1 cellular context compared by ENCODE assay signal in the genomic region with DNA sequence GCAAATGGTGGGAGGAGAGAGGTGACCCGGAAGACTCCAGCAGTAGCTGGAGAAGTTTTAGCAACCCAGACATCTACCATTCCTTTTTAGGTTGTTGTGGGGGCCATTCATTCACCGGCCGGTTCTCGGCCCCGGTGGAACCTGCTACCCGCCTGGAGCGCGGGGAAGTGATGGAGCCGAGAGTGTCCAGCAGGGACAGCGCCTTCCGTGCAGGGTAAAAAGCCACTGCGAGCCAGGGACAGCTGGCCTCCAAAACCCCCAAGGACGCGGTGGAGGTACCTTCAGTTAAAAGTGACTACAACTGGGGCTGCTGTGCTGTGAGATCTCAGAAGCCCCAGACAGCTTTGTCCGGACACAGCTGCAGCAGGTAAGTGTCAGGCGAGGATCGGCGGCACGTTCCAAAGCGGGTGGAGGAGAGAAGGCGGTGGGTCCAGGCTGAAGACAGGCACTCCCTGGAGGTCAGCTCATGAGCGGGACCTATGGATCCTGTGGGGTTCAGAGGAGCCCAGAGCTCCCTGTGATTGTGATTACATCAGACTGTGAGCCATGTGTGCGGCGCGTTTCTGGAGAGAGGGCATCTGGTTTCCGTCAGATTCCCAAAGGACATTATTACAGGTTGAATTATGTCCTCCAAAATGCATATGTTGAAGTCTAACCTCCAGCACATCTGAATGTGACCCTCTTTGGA.
TF ChIP-seq lines count a peak whose summit lies in the region.

No MANE protein-coding gene starts in this region.

TF ChIP-seq in HepG2, 621 proteins besides CTCF, POLR2A, EP300 and RAD21:
- TF ChIP-seq, protein P1, sequence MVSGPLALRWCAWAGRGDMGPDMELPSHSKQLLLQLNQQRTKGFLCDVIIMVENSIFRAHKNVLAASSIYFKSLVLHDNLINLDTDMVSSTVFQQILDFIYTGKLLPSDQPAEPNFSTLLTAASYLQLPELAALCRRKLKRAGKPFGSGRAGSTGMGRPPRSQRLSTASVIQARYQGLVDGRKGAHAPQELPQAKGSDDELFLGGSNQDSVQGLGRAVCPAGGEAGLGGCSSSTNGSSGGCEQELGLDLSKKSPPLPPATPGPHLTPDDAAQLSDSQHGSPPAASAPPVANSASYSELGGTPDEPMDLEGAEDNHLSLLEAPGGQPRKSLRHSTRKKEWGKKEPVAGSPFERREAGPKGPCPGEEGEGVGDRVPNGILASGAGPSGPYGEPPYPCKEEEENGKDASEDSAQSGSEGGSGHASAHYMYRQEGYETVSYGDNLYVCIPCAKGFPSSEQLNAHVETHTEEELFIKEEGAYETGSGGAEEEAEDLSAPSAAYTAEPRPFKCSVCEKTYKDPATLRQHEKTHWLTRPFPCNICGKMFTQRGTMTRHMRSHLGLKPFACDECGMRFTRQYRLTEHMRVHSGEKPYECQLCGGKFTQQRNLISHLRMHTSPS (CRISPR knock-in tag; IDR thresholded peaks at IDR 0.05; ENCODE audit: low read depth) = no peak
- TF ChIP-seq, protein P2, sequence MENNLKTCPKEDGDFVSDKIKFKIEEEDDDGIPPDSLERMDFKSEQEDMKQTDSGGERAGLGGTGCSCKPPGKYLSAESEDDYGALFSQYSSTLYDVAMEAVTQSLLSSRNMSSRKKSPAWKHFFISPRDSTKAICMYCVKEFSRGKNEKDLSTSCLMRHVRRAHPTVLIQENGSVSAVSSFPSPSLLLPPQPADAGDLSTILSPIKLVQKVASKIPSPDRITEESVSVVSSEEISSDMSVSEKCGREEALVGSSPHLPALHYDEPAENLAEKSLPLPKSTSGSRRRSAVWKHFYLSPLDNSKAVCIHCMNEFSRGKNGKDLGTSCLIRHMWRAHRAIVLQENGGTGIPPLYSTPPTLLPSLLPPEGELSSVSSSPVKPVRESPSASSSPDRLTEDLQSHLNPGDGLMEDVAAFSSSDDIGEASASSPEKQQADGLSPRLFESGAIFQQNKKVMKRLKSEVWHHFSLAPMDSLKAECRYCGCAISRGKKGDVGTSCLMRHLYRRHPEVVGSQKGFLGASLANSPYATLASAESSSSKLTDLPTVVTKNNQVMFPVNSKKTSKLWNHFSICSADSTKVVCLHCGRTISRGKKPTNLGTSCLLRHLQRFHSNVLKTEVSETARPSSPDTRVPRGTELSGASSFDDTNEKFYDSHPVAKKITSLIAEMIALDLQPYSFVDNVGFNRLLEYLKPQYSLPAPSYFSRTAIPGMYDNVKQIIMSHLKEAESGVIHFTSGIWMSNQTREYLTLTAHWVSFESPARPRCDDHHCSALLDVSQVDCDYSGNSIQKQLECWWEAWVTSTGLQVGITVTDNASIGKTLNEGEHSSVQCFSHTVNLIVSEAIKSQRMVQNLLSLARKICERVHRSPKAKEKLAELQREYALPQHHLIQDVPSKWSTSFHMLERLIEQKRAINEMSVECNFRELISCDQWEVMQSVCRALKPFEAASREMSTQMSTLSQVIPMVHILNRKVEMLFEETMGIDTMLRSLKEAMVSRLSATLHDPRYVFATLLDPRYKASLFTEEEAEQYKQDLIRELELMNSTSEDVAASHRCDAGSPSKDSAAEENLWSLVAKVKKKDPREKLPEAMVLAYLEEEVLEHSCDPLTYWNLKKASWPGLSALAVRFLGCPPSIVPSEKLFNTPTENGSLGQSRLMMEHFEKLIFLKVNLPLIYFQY (CRISPR knock-in tag; IDR thresholded peaks at IDR 0.05; ENCODE audit: borderline replicate concordance) = no peak
- TF ChIP-seq PRDM4 (CRISPR knock-in tag; IDR thresholded peaks at IDR 0.05; ENCODE audit: borderline replicate concordance) (no peak), MYC (CRISPR knock-in tag; IDR thresholded peaks at IDR 0.05; ENCODE audit: borderline replicate concordance) (no peak), SMAD9 (CRISPR knock-in tag; IDR thresholded peaks at IDR 0.05) (no peak), XBP1 (CRISPR knock-in tag; IDR thresholded peaks at IDR 0.05) (no peak), ZNF709 (CRISPR knock-in tag; IDR thresholded peaks at IDR 0.05) (no peak), ZNF614 (CRISPR knock-in tag; IDR thresholded peaks at IDR 0.05; ENCODE audit: borderline replicate concordance) (no peak), ATF3 (CRISPR knock-in tag; IDR thresholded peaks at IDR 0.05) (no peak), LRRFIP1 (CRISPR knock-in tag; conservative IDR thresholded peaks at IDR 0.05) (no peak), ZBTB42 (CRISPR knock-in tag; IDR thresholded peaks at IDR 0.05) (no peak), POLR2AphosphoS5 (IDR thresholded peaks at IDR 0.05; ENCODE audit: low read depth, low read length) (no peak), KDM6A (CRISPR knock-in tag; IDR thresholded peaks at IDR 0.05; ENCODE audit: low read depth) (no peak)
- TF ChIP-seq, protein P3, sequence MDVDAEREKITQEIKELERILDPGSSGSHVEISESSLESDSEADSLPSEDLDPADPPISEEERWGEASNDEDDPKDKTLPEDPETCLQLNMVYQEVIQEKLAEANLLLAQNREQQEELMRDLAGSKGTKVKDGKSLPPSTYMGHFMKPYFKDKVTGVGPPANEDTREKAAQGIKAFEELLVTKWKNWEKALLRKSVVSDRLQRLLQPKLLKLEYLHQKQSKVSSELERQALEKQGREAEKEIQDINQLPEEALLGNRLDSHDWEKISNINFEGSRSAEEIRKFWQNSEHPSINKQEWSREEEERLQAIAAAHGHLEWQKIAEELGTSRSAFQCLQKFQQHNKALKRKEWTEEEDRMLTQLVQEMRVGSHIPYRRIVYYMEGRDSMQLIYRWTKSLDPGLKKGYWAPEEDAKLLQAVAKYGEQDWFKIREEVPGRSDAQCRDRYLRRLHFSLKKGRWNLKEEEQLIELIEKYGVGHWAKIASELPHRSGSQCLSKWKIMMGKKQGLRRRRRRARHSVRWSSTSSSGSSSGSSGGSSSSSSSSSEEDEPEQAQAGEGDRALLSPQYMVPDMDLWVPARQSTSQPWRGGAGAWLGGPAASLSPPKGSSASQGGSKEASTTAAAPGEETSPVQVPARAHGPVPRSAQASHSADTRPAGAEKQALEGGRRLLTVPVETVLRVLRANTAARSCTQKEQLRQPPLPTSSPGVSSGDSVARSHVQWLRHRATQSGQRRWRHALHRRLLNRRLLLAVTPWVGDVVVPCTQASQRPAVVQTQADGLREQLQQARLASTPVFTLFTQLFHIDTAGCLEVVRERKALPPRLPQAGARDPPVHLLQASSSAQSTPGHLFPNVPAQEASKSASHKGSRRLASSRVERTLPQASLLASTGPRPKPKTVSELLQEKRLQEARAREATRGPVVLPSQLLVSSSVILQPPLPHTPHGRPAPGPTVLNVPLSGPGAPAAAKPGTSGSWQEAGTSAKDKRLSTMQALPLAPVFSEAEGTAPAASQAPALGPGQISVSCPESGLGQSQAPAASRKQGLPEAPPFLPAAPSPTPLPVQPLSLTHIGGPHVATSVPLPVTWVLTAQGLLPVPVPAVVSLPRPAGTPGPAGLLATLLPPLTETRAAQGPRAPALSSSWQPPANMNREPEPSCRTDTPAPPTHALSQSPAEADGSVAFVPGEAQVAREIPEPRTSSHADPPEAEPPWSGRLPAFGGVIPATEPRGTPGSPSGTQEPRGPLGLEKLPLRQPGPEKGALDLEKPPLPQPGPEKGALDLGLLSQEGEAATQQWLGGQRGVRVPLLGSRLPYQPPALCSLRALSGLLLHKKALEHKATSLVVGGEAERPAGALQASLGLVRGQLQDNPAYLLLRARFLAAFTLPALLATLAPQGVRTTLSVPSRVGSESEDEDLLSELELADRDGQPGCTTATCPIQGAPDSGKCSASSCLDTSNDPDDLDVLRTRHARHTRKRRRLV (CRISPR knock-in tag; IDR thresholded peaks at IDR 0.05) = no peak
